ENCODE assay signal across 8 cellular contexts in genomic region chr13:27359203-27359821, GRCh38.
DNase-seq lines count a peak whose midpoint lies in the region; ATAC-seq, FAIRE-seq and TF ChIP-seq lines count a peak whose summit lies in the region.

No MANE protein-coding gene starts in this region.

- peaks cover 18% of the 10 kb centered on the region for H3K4me1 Mint-ChIP-seq in Caco-2 (ENCODE audit: low read depth, unreplicated experiment)

- H3K36me3 Mint-ChIP-seq in Caco-2 (ENCODE audit: insufficient read depth, unreplicated experiment): no peaks in the 10 kb centered on the region

- H3K4me3 ChIP-seq in Caco-2 (ENCODE audit: low read depth, low read length) (no peak overlapping the region), lower lobe of right lung (no peak overlapping the region)

- CTCF ChIA-PET in Caco-2 (lab: Charles Lee): interaction anchor here (0.6 to 5.3 kb wide), 11 partner anchors 66 to 468 kb away, joined by 3 to 128 read pairs (median 5); partner anchors contain the start of gene RASL11A

- H3K27me3 Mint-ChIP-seq in Caco-2 (ENCODE audit: insufficient read depth, unreplicated experiment): no peaks in the 10 kb centered on the region

- no peak for TF ChIP-seq POLR2A in H54 (IDR thresholded peaks at IDR 0.05; ENCODE audit: low read depth, low read length)

- no peak overlapping the region for H3K4me3 Mint-ChIP-seq in Caco-2 (ENCODE audit: unreplicated experiment)

- POLR2A ChIA-PET in Caco-2 (lab: Charles Lee): no interaction called here

- peaks cover 4% of the 10 kb centered on the region; the same call in 1 of the 2 replicates for H3K4me1 ChIP-seq in Caco-2
- peaks cover 4% of the 10 kb centered on the region for H3K4me1 ChIP-seq in lower lobe of right lung

- FAIRE-seq in H54 (lab: Jason Lieb, UNC): no peak

- no peaks in the 10 kb centered on the region for H3K9me3 ChIP-seq in Caco-2
- H3K9me3 ChIP-seq in lower lobe of right lung: no peaks in the 10 kb centered on the region

- TF ChIP-seq CTCF in Caco-2 (IDR thresholded peaks at IDR 0.05; ENCODE audit: insufficient read depth in 1 of 2, low read depth in 1 of 2, low read length in 1 of 2, severe bottlenecking in 1 of 2, unreplicated experiment in 1 of 2) (peak; percentile 91 to 94), lower lobe of right lung (IDR thresholded peaks at IDR 0.05) (peak; percentile 71)

- H3K36me3 ChIP-seq in Caco-2 (ENCODE audit: control insufficient read depth, insufficient read depth, low read length) (no peaks in the 10 kb centered on the region; the same call in 1 of the 2 replicates), lower lobe of right lung (no peaks in the 10 kb centered on the region)

- DNase-seq in Caco-2 (peak; percentile 67 to 84), H54 (ENCODE audit: insufficient read length, low spot score) (peak; percentile 40), NCI-H524 treated with DMSO at 0.1 percent for 48 hours (lab: John Stamatoyannopoulos, UW) (peak; percentile 36), dermis blood vessel endothelial cell (peak; percentile 77), lower lobe of right lung (peak; percentile 65)
- DNase-seq in activated CD4-positive, alpha-beta T cell treated with anti-CD3 and anti-CD28 coated beads, Interleukin-2, amount 50 U/mL, for 24 hours (ENCODE audit: low read depth in 1 of 2, low spot score in 1 of 2): peak; percentile 47 to 52
- DNase-seq in stimulated activated CD8-positive, alpha-beta memory T cell treated with anti-CD3 and anti-CD28 coated beads, Interleukin-15, amount 100 ng/mL, for 1 hour (ENCODE audit: low read depth): peak; percentile 30

- ATAC-seq in lower lobe of right lung (peak; percentile 62 to 80), GM18519 (IDR thresholded peaks at IDR 0.05; ENCODE audit: low FRiP score, unreplicated experiment) (no peak)

- intact Hi-C loops in Caco-2 (cut with micrococcal nuclease; ENCODE audit: unreplicated experiment): loop anchor here (1.0 to 10.0 kb wide), 6 partner anchors 21 to 412 kb away; partner anchors contain the start of gene RASL11A
- intact Hi-C loops in lower lobe of right lung (cut with DNase I): loop anchor here (5.0 kb wide), 1 partner anchor 372 kb away; no protein-coding TSS in a partner anchor

- H3K9me3 Mint-ChIP-seq in Caco-2 (ENCODE audit: unreplicated experiment): no peaks in the 10 kb centered on the region

- H3K27ac Mint-ChIP-seq in Caco-2 (ENCODE audit: unreplicated experiment): no peak overlapping the region

- BruUV-seq in Caco-2 (replicated peaks; lab: Mats Ljungman, UMichigan): no TSS peak

- H3K27me3 ChIP-seq in Caco-2 (replicated peaks; ENCODE audit: control insufficient read depth, insufficient read depth, low read length): no peaks in the 10 kb centered on the region; the same call in 1 of the 2 replicates
- peaks cover 13% of the 10 kb centered on the region for H3K27me3 ChIP-seq in lower lobe of right lung (ENCODE audit: low read depth)

- H3K27ac ChIP-seq in lower lobe of right lung: no peak overlapping the region
